1 cellular context compared by ENCODE assay signal in genomic region chr20:60579941-60580515, GRCh38.
TF ChIP-seq lines count a peak whose summit lies in the region.

No MANE protein-coding gene starts in this region.

TF ChIP-seq in GM23338, 12 proteins besides CTCF, POLR2A, EP300 and RAD21:
- TF ChIP-seq ZNF462 (CRISPR knock-in tag; IDR thresholded peaks at IDR 0.05) (no peak), STAT1 (IDR thresholded peaks at IDR 0.05; ENCODE audit: unreplicated experiment) (no peak), ZNF114 (CRISPR knock-in tag; IDR thresholded peaks at IDR 0.05) (no peak)
TF ChIP-seq in GM23338: peak in this region for 0.
